ENCODE assay signal across 27 cellular contexts in the genomic region with DNA sequence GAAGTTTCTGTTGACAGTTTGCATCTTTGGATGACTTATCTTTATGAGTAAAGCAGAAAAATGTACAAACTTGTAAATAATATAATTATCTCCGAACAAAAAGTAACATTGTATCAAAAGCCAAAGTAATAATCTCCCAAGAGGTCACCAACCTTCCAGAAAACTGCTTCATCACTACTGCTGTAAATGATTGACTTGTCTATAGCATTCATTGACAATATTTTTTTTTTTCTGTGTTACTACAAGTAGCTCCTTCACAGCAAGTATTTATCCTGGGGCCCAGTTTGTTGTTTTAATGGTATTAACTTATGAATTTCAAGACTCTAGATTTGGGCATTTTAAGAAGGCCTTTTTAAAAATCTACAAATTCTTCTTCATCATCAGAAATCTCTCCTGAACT.
"Had no signal": no experiment of that assay in that cellular context is flagged by ENCODE, and none has a peak within 500 bp of the region (broad histone marks: within the 10 kb centered on the region; RNA-seq: fewer than 3 reads in every experiment).

No MANE protein-coding gene starts in this region.

- H3K27me3 ChIP-seq: ascending aorta, body of pancreas, Peyer's patch, SJSA1 had no signal

- ATAC-seq: activated CD8-positive, alpha-beta T cell treated with anti-CD3 and anti-CD28 coated beads, Interleukin-2, amount 10 ng/mL, durations not matched to agents 7 days and 5 days; activated naive CD4-positive, alpha-beta T cell treated with anti-CD3 and anti-CD28 coated beads, Interleukin-2, amount 50 U/mL, for 72 hours; activated naive CD8-positive, alpha-beta T cell treated with anti-CD3 and anti-CD28 coated beads, Interleukin-2, amount 50 U/mL, for 24 hours; body of pancreas; SK-N-SH treated with all-trans-retinoic acid at 6 μM for 48 hours; WTC11 had no signal

- H3K4me3 Mint-ChIP-seq: activated CD8-positive, alpha-beta T cell treated with anti-CD3 and anti-CD28 coated beads, Interleukin-2, amount 10 ng/mL, durations not matched to agents 7 days and 5 days; activated naive CD8-positive, alpha-beta T cell treated with anti-CD3 and anti-CD28 coated beads, Interleukin-2, amount 50 U/mL, for 24 hours; activated T-cell treated with anti-CD3 and anti-CD28 coated beads, Interleukin-2, amount 50 U/mL, for 24 hours; T-helper 1 cell treated with Interleukin-12 subunit alpha and Interleukin-12 subunit beta and Interleukin-4 antibody, amounts not matched to agents 30 μg/mL and 1 μg/mL, for 36 hours; WTC11 had no signal

- H3K27ac Mint-ChIP-seq: activated CD8-positive, alpha-beta T cell treated with anti-CD3 and anti-CD28 coated beads, Interleukin-2, amount 10 ng/mL, durations not matched to agents 7 days and 5 days; activated naive CD4-positive, alpha-beta T cell treated with anti-CD3 and anti-CD28 coated beads, Interleukin-2, amount 50 U/mL, for 72 hours; activated naive CD8-positive, alpha-beta T cell treated with anti-CD3 and anti-CD28 coated beads, Interleukin-2, amount 50 U/mL, for 24 hours; activated T-cell treated with anti-CD3 and anti-CD28 coated beads, Interleukin-2, amount 50 U/mL, for 24 hours; T-helper 1 cell treated with Interleukin-12 subunit alpha and Interleukin-12 subunit beta and Interleukin-4 antibody, amounts not matched to agents 30 μg/mL and 1 μg/mL, for 36 hours; WTC11 had no signal

- H3K9me3 ChIP-seq: ascending aorta, body of pancreas, Peyer's patch, SJSA1 had no signal

- H3K4me1 ChIP-seq: body of pancreas, Peyer's patch, SJSA1 had no signal

- H3K36me3 ChIP-seq: ascending aorta, Peyer's patch, SJSA1 had no signal

- DNase-seq: activated CD4-positive, alpha-beta T cell treated with anti-CD3 and anti-CD28 coated beads for 48 hours; activated CD4-positive, alpha-beta T cell treated with anti-CD3 and anti-CD28 coated beads, Interleukin-2, amount 50 U/mL, for 4 hours; activated CD4-positive, CD25-positive, alpha-beta regulatory T cell treated with anti-CD3 and anti-CD28 coated beads, Interleukin-2, amount 50 U/mL, for 72 hours; activated CD8-positive, alpha-beta memory T cell treated with anti-CD3 and anti-CD28 coated beads, Interleukin-2, amount 50 U/mL, for 48 hours; activated CD8-positive, alpha-beta T cell treated with anti-CD3 and anti-CD28 coated beads, Interleukin-2, amount 10 ng/mL, durations not matched to agents 7 days and 5 days; activated effector memory CD4-positive, alpha-beta T cell treated with anti-CD3 and anti-CD28 coated beads, Interleukin-2, amount 50 U/mL, for 16 hours; activated naive CD4-positive, alpha-beta T cell treated with Interleukin-2 at 50 U/mL for 16 hours; activated naive CD8-positive, alpha-beta T cell treated with anti-CD3 and anti-CD28 coated beads, Interleukin-2, amount 50 U/mL, for 24 hours; activated T-cell treated with anti-CD3 and anti-CD28 coated beads, Interleukin-2, amount 50 U/mL, for 24 hours; amniotic stem cell; body of pancreas; central memory CD4-positive, alpha-beta T cell; MM.1S; NCI-H1105; NCI-H1436; NCI-H1694 treated with DMSO at 0.1 percent for 48 hours; NCI-H2029 treated with DMSO at 0.1 percent for 48 hours; NCI-H524; Peyer's patch; SHP77; SW 1271 had no signal

- H3K4me3 ChIP-seq: ascending aorta, body of pancreas, Peyer's patch, SJSA1 had no signal

- H3K27me3 Mint-ChIP-seq: activated naive CD8-positive, alpha-beta T cell treated with anti-CD3 and anti-CD28 coated beads, Interleukin-2, amount 50 U/mL, for 24 hours; activated T-cell treated with anti-CD3 and anti-CD28 coated beads, Interleukin-2, amount 50 U/mL, for 24 hours had no signal

- H3K9me3 Mint-ChIP-seq: activated naive CD8-positive, alpha-beta T cell treated with anti-CD3 and anti-CD28 coated beads, Interleukin-2, amount 50 U/mL, for 24 hours; activated T-cell treated with anti-CD3 and anti-CD28 coated beads, Interleukin-2, amount 50 U/mL, for 24 hours; T-helper 1 cell treated with Interleukin-12 subunit alpha and Interleukin-12 subunit beta and Interleukin-4 antibody, amounts not matched to agents 30 μg/mL and 1 μg/mL, for 36 hours; WTC11 had no signal

- H3K36me3 Mint-ChIP-seq: WTC11 had no signal

- H3K27ac ChIP-seq: ascending aorta, body of pancreas, Peyer's patch, SJSA1 had no signal
